Comparison of ENCODE assay signal across 17 cellular contexts in genomic region chr12:84974177-84974815, GRCh38.
"Had no signal": no experiment of that assay in that cellular context is flagged by ENCODE, and none has a peak within 500 bp of the region (broad histone marks: within the 10 kb centered on the region; RNA-seq: fewer than 3 reads in every experiment).

No MANE protein-coding gene starts in this region.

- H3K36me3 ChIP-seq: adrenal gland, breast epithelium, prostate gland, right lobe of liver, spleen had no signal

- ATAC-seq: activated CD4-positive, alpha-beta T cell treated with anti-CD3 and anti-CD28 coated beads for 36 hours; activated naive CD4-positive, alpha-beta T cell treated with anti-CD3 and anti-CD28 coated beads, Interleukin-2, amount 50 U/mL, for 72 hours; left lobe of liver; right lobe of liver; stimulated activated naive B cell treated with anti-CD40 and anti-IgM and Interleukin-4, amounts not matched to agents 10 μg/mL and 1 μg/mL and 100 μg/mL, for 72 hours had no signal

- H3K4me1 Mint-ChIP-seq: activated CD4-positive, alpha-beta T cell treated with anti-CD3 and anti-CD28 coated beads for 36 hours; stimulated activated naive B cell treated with anti-CD40 and anti-IgM and Interleukin-4, amounts not matched to agents 10 μg/mL and 1 μg/mL and 100 μg/mL, for 72 hours had no signal

- H3K4me1 ChIP-seq: adrenal gland, breast epithelium, prostate gland, right lobe of liver, spleen had no signal

- DNase-seq: activated CD4-positive, alpha-beta T cell treated with anti-CD3 and anti-CD28 coated beads for 36 hours; activated CD4-positive, alpha-beta T cell treated with anti-CD3 and anti-CD28 coated beads, Interleukin-2, amount 50 U/mL, for 48 hours; activated gamma-delta T cell treated with Interleukin-2 at 50 U/mL for 16 hours; activated T-cell treated with anti-CD3 and anti-CD28 coated beads for 4 hours; adrenal gland; cerebellar nuclear complex; cortex of kidney; right lobe of liver; spleen; stimulated activated naive B cell treated with anti-CD40 and anti-IgM and Interleukin-4, amounts not matched to agents 10 μg/mL and 1 μg/mL and 100 μg/mL, for 72 hours; SW 1271 had no signal

- H3K4me3 Mint-ChIP-seq: activated CD4-positive, alpha-beta T cell treated with anti-CD3 and anti-CD28 coated beads for 36 hours; activated T-helper 1 cell treated with anti-CD3 and anti-CD28 coated beads, Interleukin-12 subunit alpha, Interleukin-12 subunit beta, Interleukin-2, Interleukin-4 antibody, amounts not matched to agents 30 ng/mL and 10 ng/mL and 1 ng/mL, durations not matched to agents 14 hours and 24 hours and 36 hours; stimulated activated naive B cell treated with anti-CD40 and anti-IgM and Interleukin-4, amounts not matched to agents 10 μg/mL and 1 μg/mL and 100 μg/mL, for 72 hours had no signal

- H3K9me3 ChIP-seq: adrenal gland, breast epithelium, prostate gland, right lobe of liver had no signal

- H3K27ac ChIP-seq: adrenal gland, breast epithelium, prostate gland, right lobe of liver, spleen had no signal

- H3K9me3 Mint-ChIP-seq: activated naive CD4-positive, alpha-beta T cell treated with anti-CD3 and anti-CD28 coated beads, Interleukin-2, amount 50 U/mL, for 72 hours; activated T-helper 1 cell treated with anti-CD3 and anti-CD28 coated beads, Interleukin-12 subunit alpha, Interleukin-12 subunit beta, Interleukin-2, Interleukin-4 antibody, amounts not matched to agents 30 ng/mL and 10 ng/mL and 1 ng/mL, durations not matched to agents 14 hours and 24 hours and 36 hours had no signal

- H3K36me3 Mint-ChIP-seq: activated naive CD4-positive, alpha-beta T cell treated with anti-CD3 and anti-CD28 coated beads, Interleukin-2, amount 50 U/mL, for 72 hours; stimulated activated naive B cell treated with anti-CD40 and anti-IgM and Interleukin-4, amounts not matched to agents 10 μg/mL and 1 μg/mL and 100 μg/mL, for 72 hours had no signal

- H3K27me3 ChIP-seq: adrenal gland, breast epithelium, right lobe of liver, spleen had no signal

- H3K4me3 ChIP-seq: adrenal gland, breast epithelium, lung, prostate gland, right lobe of liver, spleen had no signal

- H3K27me3 Mint-ChIP-seq: activated CD4-positive, alpha-beta T cell treated with anti-CD3 and anti-CD28 coated beads for 36 hours; stimulated activated naive B cell treated with anti-CD40 and anti-IgM and Interleukin-4, amounts not matched to agents 10 μg/mL and 1 μg/mL and 100 μg/mL, for 72 hours had no signal

- H3K27ac Mint-ChIP-seq: activated CD4-positive, alpha-beta T cell treated with anti-CD3 and anti-CD28 coated beads for 36 hours; activated naive CD4-positive, alpha-beta T cell treated with anti-CD3 and anti-CD28 coated beads, Interleukin-2, amount 50 U/mL, for 72 hours; activated T-helper 1 cell treated with anti-CD3 and anti-CD28 coated beads, Interleukin-12 subunit alpha, Interleukin-12 subunit beta, Interleukin-2, Interleukin-4 antibody, amounts not matched to agents 30 ng/mL and 10 ng/mL and 1 ng/mL, durations not matched to agents 14 hours and 24 hours and 36 hours; stimulated activated naive B cell treated with anti-CD40 and anti-IgM and Interleukin-4, amounts not matched to agents 10 μg/mL and 1 μg/mL and 100 μg/mL, for 72 hours had no signal
